In genomic region chrX:129781134-129782014, GRCh38 we compare ENCODE assay signal across 8 cellular contexts. TPM values are rescaled to one million over a fixed set of nuclear protein-coding genes. Genes with fewer than 3 reads are reported as not detected.
DNase-seq lines count a peak whose midpoint lies in the region; ATAC-seq and TF ChIP-seq lines count a peak whose summit lies in the region.

No MANE protein-coding gene starts in this region.

- no peaks in the 10 kb centered on the region for H3K27me3 ChIP-seq in OCI-LY3 (ENCODE audit: low read depth, low read length)

- ATAC-seq in GM18502 (IDR thresholded peaks at IDR 0.05; ENCODE audit: poor library complexity, unreplicated experiment) = peak; percentile 84
- peak; percentile 73 for ATAC-seq in HG02798 (IDR thresholded peaks at IDR 0.05; ENCODE audit: poor library complexity, unreplicated experiment)
- peak; percentile 70 to 91 (median 80) for ATAC-seq in natural killer cell

- H3K9me3 ChIP-seq in OCI-LY3 (ENCODE audit: insufficient read depth, low read length) = no peaks in the 10 kb centered on the region

- peak overlapping the region; percentile 77 for H3K4me2 ChIP-seq in OCI-LY3 (ENCODE audit: low read length)

- H3K36me3 ChIP-seq in OCI-LY3 (replicated peaks; ENCODE audit: low read depth, low read length) = peaks cover 35% of the 10 kb centered on the region
- no peaks in the 10 kb centered on the region for H3K36me3 ChIP-seq in urinary bladder (ENCODE audit: insufficient read depth)

- H3K27ac ChIP-seq in OCI-LY3 (ENCODE audit: low read length) (peak overlapping the region; percentile 93), urinary bladder (ENCODE audit: low read depth) (no peak overlapping the region)

- H3K79me2 ChIP-seq in OCI-LY3 (ENCODE audit: low read length) = peaks cover 83% of the 10 kb centered on the region

- peak; percentile 60 for DNase-seq in activated T-helper 9 cell treated with anti-CD3 and anti-CD28 coated beads, Interleukin-2, amount 50 U/mL, for 16 hours (ENCODE audit: low read depth)
- DNase-seq in natural killer cell (peak; percentile 66), Calu3 (no peak), NCI-H2196 (lab: John Stamatoyannopoulos, UW; ENCODE audit: unreplicated experiment) (no peak)

- H3K4me1 Mint-ChIP-seq in natural killer cell (peaks cover 65 to 69% of the 10 kb centered on the region in 2 donors), Calu3 (ENCODE audit: low read depth, unreplicated experiment) (peaks cover 10% of the 10 kb centered on the region)

- H2AFZ ChIP-seq in OCI-LY3 (ENCODE audit: low read depth, low read length) = no peak overlapping the region

- CTCF ChIA-PET in Calu3 (lab: Charles Lee) = no interaction called here

- H3K4me1 ChIP-seq in OCI-LY3 (ENCODE audit: low read length) = peaks cover 85% of the 10 kb centered on the region
- no peaks in the 10 kb centered on the region for H3K4me1 ChIP-seq in urinary bladder (ENCODE audit: insufficient read depth)

- 74% methylated on average over 13 of the region's 13 CpGs for WGBS in urinary bladder

- H3K4me3 Mint-ChIP-seq in natural killer cell (peak overlapping the region; percentile 67), Calu3 (ENCODE audit: low read depth, unreplicated experiment) (no peak overlapping the region)

- H4K20me1 ChIP-seq in OCI-LY3 (ENCODE audit: insufficient read depth, low read length) = peaks cover 40% of the 10 kb centered on the region

- H3K9ac ChIP-seq in OCI-LY3 (ENCODE audit: low read length) = peak overlapping the region; percentile 98

- H3K9me3 Mint-ChIP-seq in natural killer cell (no peaks in the 10 kb centered on the region), Calu3 (ENCODE audit: low read depth, unreplicated experiment) (no peaks in the 10 kb centered on the region)

- H3K27ac Mint-ChIP-seq in natural killer cell (peak overlapping the region; percentile 86 to 98), Calu3 (ENCODE audit: unreplicated experiment) (no peak overlapping the region)

- peaks cover 9% of the 10 kb centered on the region for H3K36me3 Mint-ChIP-seq in natural killer cell
- H3K36me3 Mint-ChIP-seq in Calu3 (ENCODE audit: insufficient read depth, unreplicated experiment) = no peaks in the 10 kb centered on the region

- intact Hi-C loops in natural killer cell (cut with micrococcal nuclease) (loop anchor here (1.0 to 5.0 kb wide), 4 partner anchors 12 to 386 kb away; partner anchors contain the start of gene AIFM1), Calu3 (cut with micrococcal nuclease; ENCODE audit: unreplicated experiment) (no loop called here)

- H3K27me3 Mint-ChIP-seq in natural killer cell (ENCODE audit: low read depth in 2 of 2) (no peaks in the 10 kb centered on the region), Calu3 (ENCODE audit: unreplicated experiment) (peaks cover 16% of the 10 kb centered on the region)

- TF ChIP-seq CTCF in OCI-LY3 (IDR thresholded peaks at IDR 0.05; ENCODE audit: low read depth, low read length) (no peak), natural killer cell (IDR thresholded peaks at IDR 0.05) (no peak), Calu3 (IDR thresholded peaks at IDR 0.05; ENCODE audit: unreplicated experiment) (no peak)

- BruUV-seq in Calu3 (replicated peaks; lab: Mats Ljungman, UMichigan) = no TSS peak

- H3K4me3 ChIP-seq in OCI-LY3 (ENCODE audit: low read length) (peak overlapping the region; percentile 91), urinary bladder (ENCODE audit: low read depth, low read length) (peak overlapping the region; percentile 16)

RNA-seq across cellular contexts. Expression of gene SASH3, which starts 1.6 kb away (rescaled TPM):
- total RNA-seq in natural killer cell = 100 to 1,000 TPM; 356 to 403 (median 392) TPM
- total RNA-seq in urinary bladder = 2.6 TPM
- polyA plus RNA-seq in urinary bladder = 6.4 TPM
- not detected in 2 replicates for total RNA-seq in Calu3 (2022)

RNA-seq across cellular contexts. Expression of gene XPNPEP2, which starts 42.6 kb away (rescaled TPM):
- total RNA-seq in natural killer cell = 1 to 10 TPM in 2 of 3 donors, under 1 TPM in 1; 0.96 to 2.6 (median 1.6) TPM
- total RNA-seq in urinary bladder = 4.7 TPM
- 9.9 TPM for polyA plus RNA-seq in urinary bladder
- total RNA-seq in Calu3 (2022) = not detected in 2 replicates

Comparison
In these comparisons a context has a peak if more than half of its experiments do, and no peak if none do; other contexts are left out.
1. DNase-seq: peak in activated T-helper 9 cell treated with anti-CD3 and anti-CD28 coated beads, Interleukin-2, amount 50 U/mL, for 16 hours (single experiment) and natural killer cell (single experiment); none in Calu3 (single experiment) and NCI-H2196 (single experiment).
2. RNA of gene SASH3, which starts 1.6 kb away (total RNA-seq): 356 to 403 TPM in natural killer cell; 2.6 TPM in urinary bladder (single experiment) and not detected in Calu3; every median in the first group is over 10 times any median in the second.
3. Peak in every context shown above with its lines, with median percentiles within 50 percentile points of each other: ATAC-seq.